1 cellular context compared by ENCODE assay signal in the genomic region with DNA sequence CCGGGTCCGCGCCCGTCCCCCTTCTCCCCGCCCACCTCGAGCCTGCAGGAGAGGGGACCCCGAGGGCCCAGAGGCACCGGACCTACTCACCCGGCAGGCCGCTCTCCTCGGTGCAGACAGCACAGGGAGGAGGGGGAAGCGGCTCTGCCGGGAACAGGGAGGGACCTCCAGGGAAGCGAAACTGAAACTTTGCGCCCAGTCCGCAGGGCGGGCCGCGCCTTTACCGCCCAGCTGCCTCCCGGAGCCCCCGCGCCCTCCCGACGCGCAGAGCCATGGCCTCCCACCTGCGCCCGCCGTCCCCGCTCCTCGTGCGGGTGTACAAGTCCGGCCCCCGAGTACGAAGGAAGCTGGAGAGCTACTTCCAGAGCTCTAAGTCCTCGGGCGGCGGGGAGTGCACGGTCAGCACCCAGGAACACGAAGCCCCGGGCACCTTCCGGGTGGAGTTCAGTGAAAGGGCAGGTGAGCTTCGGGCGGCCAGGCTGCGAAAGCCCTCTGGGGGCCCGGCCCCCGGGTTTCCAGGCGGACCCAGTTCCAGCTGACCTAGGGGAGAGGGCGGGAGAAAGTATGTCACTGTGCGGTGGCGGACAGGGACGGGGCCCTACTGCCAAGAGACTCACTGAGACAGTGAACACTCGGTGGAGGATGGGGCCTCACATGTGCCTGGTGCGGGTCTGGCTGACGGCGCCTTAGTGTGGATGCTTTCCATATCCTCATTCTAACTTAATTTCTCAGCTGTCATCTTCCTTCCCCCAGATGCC.
TF ChIP-seq lines count a peak whose summit lies in the region.

Gene DTX3L (plus strand): TSS at position 184 of the 758 bp plus-strand sequence. CDS start 89 bp downstream, at position 273.
Gene PARP9 (minus strand): TSS at position 146 of the 758 bp plus-strand sequence. CDS start 4,680 bp downstream, outside the sequence.

TF ChIP-seq in K562, 482 proteins besides CTCF, POLR2A, EP300 and RAD21 (continued from another document and continues in another):
- TF ChIP-seq, protein P1, sequence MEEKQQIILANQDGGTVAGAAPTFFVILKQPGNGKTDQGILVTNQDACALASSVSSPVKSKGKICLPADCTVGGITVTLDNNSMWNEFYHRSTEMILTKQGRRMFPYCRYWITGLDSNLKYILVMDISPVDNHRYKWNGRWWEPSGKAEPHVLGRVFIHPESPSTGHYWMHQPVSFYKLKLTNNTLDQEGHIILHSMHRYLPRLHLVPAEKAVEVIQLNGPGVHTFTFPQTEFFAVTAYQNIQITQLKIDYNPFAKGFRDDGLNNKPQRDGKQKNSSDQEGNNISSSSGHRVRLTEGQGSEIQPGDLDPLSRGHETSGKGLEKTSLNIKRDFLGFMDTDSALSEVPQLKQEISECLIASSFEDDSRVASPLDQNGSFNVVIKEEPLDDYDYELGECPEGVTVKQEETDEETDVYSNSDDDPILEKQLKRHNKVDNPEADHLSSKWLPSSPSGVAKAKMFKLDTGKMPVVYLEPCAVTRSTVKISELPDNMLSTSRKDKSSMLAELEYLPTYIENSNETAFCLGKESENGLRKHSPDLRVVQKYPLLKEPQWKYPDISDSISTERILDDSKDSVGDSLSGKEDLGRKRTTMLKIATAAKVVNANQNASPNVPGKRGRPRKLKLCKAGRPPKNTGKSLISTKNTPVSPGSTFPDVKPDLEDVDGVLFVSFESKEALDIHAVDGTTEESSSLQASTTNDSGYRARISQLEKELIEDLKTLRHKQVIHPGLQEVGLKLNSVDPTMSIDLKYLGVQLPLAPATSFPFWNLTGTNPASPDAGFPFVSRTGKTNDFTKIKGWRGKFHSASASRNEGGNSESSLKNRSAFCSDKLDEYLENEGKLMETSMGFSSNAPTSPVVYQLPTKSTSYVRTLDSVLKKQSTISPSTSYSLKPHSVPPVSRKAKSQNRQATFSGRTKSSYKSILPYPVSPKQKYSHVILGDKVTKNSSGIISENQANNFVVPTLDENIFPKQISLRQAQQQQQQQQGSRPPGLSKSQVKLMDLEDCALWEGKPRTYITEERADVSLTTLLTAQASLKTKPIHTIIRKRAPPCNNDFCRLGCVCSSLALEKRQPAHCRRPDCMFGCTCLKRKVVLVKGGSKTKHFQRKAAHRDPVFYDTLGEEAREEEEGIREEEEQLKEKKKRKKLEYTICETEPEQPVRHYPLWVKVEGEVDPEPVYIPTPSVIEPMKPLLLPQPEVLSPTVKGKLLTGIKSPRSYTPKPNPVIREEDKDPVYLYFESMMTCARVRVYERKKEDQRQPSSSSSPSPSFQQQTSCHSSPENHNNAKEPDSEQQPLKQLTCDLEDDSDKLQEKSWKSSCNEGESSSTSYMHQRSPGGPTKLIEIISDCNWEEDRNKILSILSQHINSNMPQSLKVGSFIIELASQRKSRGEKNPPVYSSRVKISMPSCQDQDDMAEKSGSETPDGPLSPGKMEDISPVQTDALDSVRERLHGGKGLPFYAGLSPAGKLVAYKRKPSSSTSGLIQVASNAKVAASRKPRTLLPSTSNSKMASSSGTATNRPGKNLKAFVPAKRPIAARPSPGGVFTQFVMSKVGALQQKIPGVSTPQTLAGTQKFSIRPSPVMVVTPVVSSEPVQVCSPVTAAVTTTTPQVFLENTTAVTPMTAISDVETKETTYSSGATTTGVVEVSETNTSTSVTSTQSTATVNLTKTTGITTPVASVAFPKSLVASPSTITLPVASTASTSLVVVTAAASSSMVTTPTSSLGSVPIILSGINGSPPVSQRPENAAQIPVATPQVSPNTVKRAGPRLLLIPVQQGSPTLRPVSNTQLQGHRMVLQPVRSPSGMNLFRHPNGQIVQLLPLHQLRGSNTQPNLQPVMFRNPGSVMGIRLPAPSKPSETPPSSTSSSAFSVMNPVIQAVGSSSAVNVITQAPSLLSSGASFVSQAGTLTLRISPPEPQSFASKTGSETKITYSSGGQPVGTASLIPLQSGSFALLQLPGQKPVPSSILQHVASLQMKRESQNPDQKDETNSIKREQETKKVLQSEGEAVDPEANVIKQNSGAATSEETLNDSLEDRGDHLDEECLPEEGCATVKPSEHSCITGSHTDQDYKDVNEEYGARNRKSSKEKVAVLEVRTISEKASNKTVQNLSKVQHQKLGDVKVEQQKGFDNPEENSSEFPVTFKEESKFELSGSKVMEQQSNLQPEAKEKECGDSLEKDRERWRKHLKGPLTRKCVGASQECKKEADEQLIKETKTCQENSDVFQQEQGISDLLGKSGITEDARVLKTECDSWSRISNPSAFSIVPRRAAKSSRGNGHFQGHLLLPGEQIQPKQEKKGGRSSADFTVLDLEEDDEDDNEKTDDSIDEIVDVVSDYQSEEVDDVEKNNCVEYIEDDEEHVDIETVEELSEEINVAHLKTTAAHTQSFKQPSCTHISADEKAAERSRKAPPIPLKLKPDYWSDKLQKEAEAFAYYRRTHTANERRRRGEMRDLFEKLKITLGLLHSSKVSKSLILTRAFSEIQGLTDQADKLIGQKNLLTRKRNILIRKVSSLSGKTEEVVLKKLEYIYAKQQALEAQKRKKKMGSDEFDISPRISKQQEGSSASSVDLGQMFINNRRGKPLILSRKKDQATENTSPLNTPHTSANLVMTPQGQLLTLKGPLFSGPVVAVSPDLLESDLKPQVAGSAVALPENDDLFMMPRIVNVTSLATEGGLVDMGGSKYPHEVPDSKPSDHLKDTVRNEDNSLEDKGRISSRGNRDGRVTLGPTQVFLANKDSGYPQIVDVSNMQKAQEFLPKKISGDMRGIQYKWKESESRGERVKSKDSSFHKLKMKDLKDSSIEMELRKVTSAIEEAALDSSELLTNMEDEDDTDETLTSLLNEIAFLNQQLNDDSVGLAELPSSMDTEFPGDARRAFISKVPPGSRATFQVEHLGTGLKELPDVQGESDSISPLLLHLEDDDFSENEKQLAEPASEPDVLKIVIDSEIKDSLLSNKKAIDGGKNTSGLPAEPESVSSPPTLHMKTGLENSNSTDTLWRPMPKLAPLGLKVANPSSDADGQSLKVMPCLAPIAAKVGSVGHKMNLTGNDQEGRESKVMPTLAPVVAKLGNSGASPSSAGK (IDR thresholded peaks at IDR 0.05): peak; percentile 83
- TF ChIP-seq CBFA2T3 (IDR thresholded peaks at IDR 0.05): no peak
- no peak for TF ChIP-seq TFAM (CRISPR knock-in tag; conservative IDR thresholded peaks at IDR 0.05)
- TF ChIP-seq KLF1 (tag; IDR thresholded peaks at IDR 0.05): 0 out of 2 replicates have a peak, but pooled peaks have one; percentile 32
- TF ChIP-seq, protein P2, sequence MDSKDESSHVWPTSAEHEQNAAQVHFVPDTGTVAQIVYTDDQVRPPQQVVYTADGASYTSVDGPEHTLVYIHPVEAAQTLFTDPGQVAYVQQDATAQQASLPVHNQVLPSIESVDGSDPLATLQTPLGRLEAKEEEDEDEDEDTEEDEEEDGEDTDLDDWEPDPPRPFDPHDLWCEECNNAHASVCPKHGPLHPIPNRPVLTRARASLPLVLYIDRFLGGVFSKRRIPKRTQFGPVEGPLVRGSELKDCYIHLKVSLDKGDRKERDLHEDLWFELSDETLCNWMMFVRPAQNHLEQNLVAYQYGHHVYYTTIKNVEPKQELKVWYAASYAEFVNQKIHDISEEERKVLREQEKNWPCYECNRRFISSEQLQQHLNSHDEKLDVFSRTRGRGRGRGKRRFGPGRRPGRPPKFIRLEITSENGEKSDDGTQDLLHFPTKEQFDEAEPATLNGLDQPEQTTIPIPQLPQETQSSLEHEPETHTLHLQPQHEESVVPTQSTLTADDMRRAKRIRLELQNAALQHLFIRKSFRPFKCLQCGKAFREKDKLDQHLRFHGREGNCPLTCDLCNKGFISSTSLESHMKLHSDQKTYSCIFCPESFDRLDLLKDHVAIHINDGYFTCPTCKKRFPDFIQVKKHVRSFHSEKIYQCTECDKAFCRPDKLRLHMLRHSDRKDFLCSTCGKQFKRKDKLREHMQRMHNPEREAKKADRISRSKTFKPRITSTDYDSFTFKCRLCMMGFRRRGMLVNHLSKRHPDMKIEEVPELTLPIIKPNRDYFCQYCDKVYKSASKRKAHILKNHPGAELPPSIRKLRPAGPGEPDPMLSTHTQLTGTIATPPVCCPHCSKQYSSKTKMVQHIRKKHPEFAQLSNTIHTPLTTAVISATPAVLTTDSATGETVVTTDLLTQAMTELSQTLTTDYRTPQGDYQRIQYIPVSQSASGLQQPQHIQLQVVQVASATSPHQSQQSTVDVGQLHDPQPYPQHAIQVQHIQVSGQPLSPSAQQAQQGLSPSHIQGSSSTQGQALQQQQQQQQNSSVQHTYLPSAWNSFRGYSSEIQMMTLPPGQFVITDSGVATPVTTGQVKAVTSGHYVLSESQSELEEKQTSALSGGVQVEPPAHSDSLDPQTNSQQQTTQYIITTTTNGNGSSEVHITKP (IDR thresholded peaks at IDR 0.05; ENCODE audit: partially characterized antibody): peak; percentile 64
- 0 out of 2 replicates have a peak, but pooled peaks have one; percentile 54 for TF ChIP-seq SUPT5H (IDR thresholded peaks at IDR 0.05)
- TF ChIP-seq, protein P3, sequence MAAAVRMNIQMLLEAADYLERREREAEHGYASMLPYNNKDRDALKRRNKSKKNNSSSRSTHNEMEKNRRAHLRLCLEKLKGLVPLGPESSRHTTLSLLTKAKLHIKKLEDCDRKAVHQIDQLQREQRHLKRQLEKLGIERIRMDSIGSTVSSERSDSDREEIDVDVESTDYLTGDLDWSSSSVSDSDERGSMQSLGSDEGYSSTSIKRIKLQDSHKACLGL (CRISPR knock-in tag; IDR thresholded peaks at IDR 0.05; ENCODE audit: borderline replicate concordance, poor library complexity, severe bottlenecking): no peak
- no peak for TF ChIP-seq GABPB2 (CRISPR knock-in tag; conservative IDR thresholded peaks at IDR 0.05)
- TF ChIP-seq EWSR1 (IDR thresholded peaks at IDR 0.05; ENCODE audit: borderline replicate concordance, low read depth, partially characterized antibody): no peak
- TF ChIP-seq, protein P4, sequence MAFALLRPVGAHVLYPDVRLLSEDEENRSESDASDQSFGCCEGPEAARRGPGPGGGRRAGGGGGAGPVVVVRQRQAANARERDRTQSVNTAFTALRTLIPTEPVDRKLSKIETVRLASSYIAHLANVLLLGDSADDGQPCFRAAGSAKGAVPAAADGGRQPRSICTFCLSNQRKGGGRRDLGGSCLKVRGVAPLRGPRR (CRISPR knock-in tag; IDR thresholded peaks at IDR 0.05): no peak
- no peak for TF ChIP-seq XRCC4 (IDR thresholded peaks at IDR 0.05; ENCODE audit: extremely low read depth, insufficient read depth, insufficient read length)
- TF ChIP-seq RB1 (IDR thresholded peaks at IDR 0.05; ENCODE audit: low read depth): peak; percentile 31; the same call in 1 of the 2 replicates
- TF ChIP-seq SRF (CRISPR knock-in tag; IDR thresholded peaks at IDR 0.05): peak in 1 of 2 experiments; percentile 56; a peak in 1 of 4 replicates
- TF ChIP-seq, protein P5, sequence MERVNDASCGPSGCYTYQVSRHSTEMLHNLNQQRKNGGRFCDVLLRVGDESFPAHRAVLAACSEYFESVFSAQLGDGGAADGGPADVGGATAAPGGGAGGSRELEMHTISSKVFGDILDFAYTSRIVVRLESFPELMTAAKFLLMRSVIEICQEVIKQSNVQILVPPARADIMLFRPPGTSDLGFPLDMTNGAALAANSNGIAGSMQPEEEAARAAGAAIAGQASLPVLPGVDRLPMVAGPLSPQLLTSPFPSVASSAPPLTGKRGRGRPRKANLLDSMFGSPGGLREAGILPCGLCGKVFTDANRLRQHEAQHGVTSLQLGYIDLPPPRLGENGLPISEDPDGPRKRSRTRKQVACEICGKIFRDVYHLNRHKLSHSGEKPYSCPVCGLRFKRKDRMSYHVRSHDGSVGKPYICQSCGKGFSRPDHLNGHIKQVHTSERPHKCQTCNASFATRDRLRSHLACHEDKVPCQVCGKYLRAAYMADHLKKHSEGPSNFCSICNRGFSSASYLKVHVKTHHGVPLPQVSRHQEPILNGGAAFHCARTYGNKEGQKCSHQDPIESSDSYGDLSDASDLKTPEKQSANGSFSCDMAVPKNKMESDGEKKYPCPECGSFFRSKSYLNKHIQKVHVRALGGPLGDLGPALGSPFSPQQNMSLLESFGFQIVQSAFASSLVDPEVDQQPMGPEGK (CRISPR knock-in tag; IDR thresholded peaks at IDR 0.05; ENCODE audit: borderline replicate concordance): no peak
- TF ChIP-seq, protein P6, sequence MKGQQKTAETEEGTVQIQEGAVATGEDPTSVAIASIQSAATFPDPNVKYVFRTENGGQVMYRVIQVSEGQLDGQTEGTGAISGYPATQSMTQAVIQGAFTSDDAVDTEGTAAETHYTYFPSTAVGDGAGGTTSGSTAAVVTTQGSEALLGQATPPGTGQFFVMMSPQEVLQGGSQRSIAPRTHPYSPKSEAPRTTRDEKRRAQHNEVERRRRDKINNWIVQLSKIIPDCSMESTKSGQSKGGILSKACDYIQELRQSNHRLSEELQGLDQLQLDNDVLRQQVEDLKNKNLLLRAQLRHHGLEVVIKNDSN (CRISPR knock-in tag; IDR thresholded peaks at IDR 0.05): peak; percentile 38; the same call in 1 of the 2 replicates
- no peak for TF ChIP-seq SMARCA5 (IDR thresholded peaks at IDR 0.05)
- TF ChIP-seq ETV6 (IDR thresholded peaks at IDR 0.05; ENCODE audit: borderline replicate concordance in 1 of 2, low read depth in 2 of 2, low read length in 1 of 2): no peak
- TF ChIP-seq ETV6 (CRISPR knock-in tag; IDR thresholded peaks at IDR 0.05; ENCODE audit: borderline replicate concordance): no peak
- peak; percentile 78; the same call in 1 of the 2 replicates for TF ChIP-seq PHF8 (IDR thresholded peaks at IDR 0.05; ENCODE audit: borderline replicate concordance, low read length)
- no peak for TF ChIP-seq TFE3 (CRISPR knock-in tag; IDR thresholded peaks at IDR 0.05)
